8 cellular contexts compared by ENCODE assay signal in genomic region chr6:89372506-89372901, GRCh38. TPM values are rescaled to one million over a fixed set of nuclear protein-coding genes. Genes with fewer than 3 reads are reported as not detected.
DNase-seq lines count a peak whose midpoint lies in the region; ATAC-seq and TF ChIP-seq lines count a peak whose summit lies in the region.

No MANE protein-coding gene starts in this region.

- H3K36me3 Mint-ChIP-seq in activated T-helper 1 cell treated with anti-CD3 and anti-CD28 coated beads, Interleukin-12 subunit alpha, Interleukin-12 subunit beta, Interleukin-2, Interleukin-4 antibody, amounts not matched to agents 30 ng/mL and 10 ng/mL and 1 ng/mL, durations not matched to agents 14 hours and 24 hours and 36 hours (ENCODE audit: low read depth) = peaks cover 4% of the 10 kb centered on the region

- CTCF ChIA-PET in PC-3 (lab: Charles Lee) = interaction anchor here (1.0 kb wide), 1 partner anchor 13 kb away, joined by 3 read pairs; no protein-coding TSS in a partner anchor

- no TSS peak for BruUV-seq in PC-3 (replicated peaks; lab: Mats Ljungman, UMichigan)

- H3K27ac Mint-ChIP-seq in activated T-helper 1 cell treated with anti-CD3 and anti-CD28 coated beads, Interleukin-12 subunit alpha, Interleukin-12 subunit beta, Interleukin-2, Interleukin-4 antibody, amounts not matched to agents 30 ng/mL and 10 ng/mL and 1 ng/mL, durations not matched to agents 14 hours and 24 hours and 36 hours = peak overlapping the region; percentile 59

- DNase-seq in activated T-helper 1 cell treated with anti-CD3 and anti-CD28 coated beads, Interleukin-12 subunit alpha, Interleukin-12 subunit beta, Interleukin-2, Interleukin-4 antibody, amounts not matched to agents 30 ng/mL and 10 ng/mL and 1 ng/mL, durations not matched to agents 14 hours and 24 hours and 36 hours (ENCODE audit: low spot score) = peak; percentile 37
- DNase-seq in foreskin melanocyte (no peak), PC-3 (no peak), dermis blood vessel endothelial cell (no peak)
- no peak for DNase-seq in stimulated activated CD4-positive, alpha-beta T cell treated with anti-CD3 and anti-CD28 coated beads, Interleukin-1b, Interleukin-23, amount 100 ng/mL, for 48 hours

- H3K4me3 ChIP-seq in PC-3 (ENCODE audit: low read length) = no peak overlapping the region

- intact Hi-C loops in activated T-helper 1 cell treated with anti-CD3 and anti-CD28 coated beads, Interleukin-12 subunit alpha, Interleukin-12 subunit beta, Interleukin-2, Interleukin-4 antibody, amounts not matched to agents 30 ng/mL and 10 ng/mL and 1 ng/mL, durations not matched to agents 14 hours and 24 hours and 36 hours (cut with micrococcal nuclease) = loop anchor here (1.0 to 10.0 kb wide), 8 partner anchors 12 to 1212 kb away; partner anchors contain the start of genes LYRM2, MAP3K7 and PNRC1
- intact Hi-C loops in PC-3 (cut with micrococcal nuclease) = loop anchor here (5.0 kb wide), 1 partner anchor 225 kb away; no protein-coding TSS in a partner anchor

- no peaks in the 10 kb centered on the region for H3K79me2 ChIP-seq in PC-3 (ENCODE audit: low read length)

- H3F3A ChIP-seq in PC-3 (ENCODE audit: low read length, unreplicated experiment) = no peaks in the 10 kb centered on the region

- H3K27me3 ChIP-seq in PC-3 (ENCODE audit: low read length) = no peaks in the 10 kb centered on the region

- H3K27me3 Mint-ChIP-seq in activated T-helper 1 cell treated with anti-CD3 and anti-CD28 coated beads, Interleukin-12 subunit alpha, Interleukin-12 subunit beta, Interleukin-2, Interleukin-4 antibody, amounts not matched to agents 30 ng/mL and 10 ng/mL and 1 ng/mL, durations not matched to agents 14 hours and 24 hours and 36 hours (ENCODE audit: insufficient read depth) = no peaks in the 10 kb centered on the region

- peak; percentile 40 for ATAC-seq in GM18498 (IDR thresholded peaks at IDR 0.05; ENCODE audit: unreplicated experiment)
- ATAC-seq in GM19351 (IDR thresholded peaks at IDR 0.05; ENCODE audit: unreplicated experiment) = peak; percentile 52
- ATAC-seq in HG03064 (IDR thresholded peaks at IDR 0.05; ENCODE audit: low read depth, unreplicated experiment) = peak; percentile 57
- ATAC-seq in PC-3 = no peak

- H3K9me2 ChIP-seq in PC-3 (replicated peaks; ENCODE audit: low read length) = no peaks in the 10 kb centered on the region

- peak overlapping the region; percentile 49 for H3K4me3 Mint-ChIP-seq in activated T-helper 1 cell treated with anti-CD3 and anti-CD28 coated beads, Interleukin-12 subunit alpha, Interleukin-12 subunit beta, Interleukin-2, Interleukin-4 antibody, amounts not matched to agents 30 ng/mL and 10 ng/mL and 1 ng/mL, durations not matched to agents 14 hours and 24 hours and 36 hours

- no peaks in the 10 kb centered on the region for H3K9me3 Mint-ChIP-seq in activated T-helper 1 cell treated with anti-CD3 and anti-CD28 coated beads, Interleukin-12 subunit alpha, Interleukin-12 subunit beta, Interleukin-2, Interleukin-4 antibody, amounts not matched to agents 30 ng/mL and 10 ng/mL and 1 ng/mL, durations not matched to agents 14 hours and 24 hours and 36 hours

- H3K9ac ChIP-seq in PC-3 (ENCODE audit: low read length) = no peak overlapping the region

- TF ChIP-seq CTCF in PC-3 (conservative IDR thresholded peaks at IDR 0.05; ENCODE audit: low read depth, low read length) = no peak

- H3K4me1 Mint-ChIP-seq in activated T-helper 1 cell treated with anti-CD3 and anti-CD28 coated beads, Interleukin-12 subunit alpha, Interleukin-12 subunit beta, Interleukin-2, Interleukin-4 antibody, amounts not matched to agents 30 ng/mL and 10 ng/mL and 1 ng/mL, durations not matched to agents 14 hours and 24 hours and 36 hours (ENCODE audit: low read depth) = peaks cover 46% of the 10 kb centered on the region

- H3K36me3 ChIP-seq in PC-3 (ENCODE audit: low read depth, low read length) = no peaks in the 10 kb centered on the region; the same call in 1 of the 2 replicates

- H2AFZ ChIP-seq in PC-3 (ENCODE audit: low read length) = no peak overlapping the region

- H4K20me1 ChIP-seq in PC-3 (ENCODE audit: low read length) = no peaks in the 10 kb centered on the region

- H3K4me1 ChIP-seq in PC-3 (ENCODE audit: insufficient read depth, low read length) = peaks cover 5% of the 10 kb centered on the region

- POLR2A ChIA-PET in PC-3 (lab: Charles Lee; ENCODE audit: unreplicated experiment) = no interaction called here

- no peak overlapping the region for H3K27ac ChIP-seq in PC-3 (ENCODE audit: low read length)

- no peak overlapping the region for H3K4me2 ChIP-seq in PC-3 (ENCODE audit: low read length)

- no peaks in the 10 kb centered on the region for H3K9me3 ChIP-seq in PC-3 (ENCODE audit: low read length)

RNA-seq across cellular contexts. Expression of gene UBE2J1, which starts 20.0 kb away (rescaled TPM):
- total RNA-seq in activated T-helper 1 cell treated with anti-CD3 and anti-CD28 coated beads, Interleukin-12 subunit alpha, Interleukin-12 subunit beta, Interleukin-2, Interleukin-4 antibody, amounts not matched to agents 30 ng/mL and 10 ng/mL and 1 ng/mL, durations not matched to agents 14 hours and 24 hours and 36 hours = 38.1 and 40.5 TPM in 2 replicates
- total RNA-seq in PC-3 (2014; rRNA removed) (22.4 and 23.2 TPM in 2 replicates), dermis blood vessel endothelial cell (48.2 and 65.5 TPM in 2 replicates)

RNA-seq across cellular contexts. Expression of gene RRAGD, which starts 39.6 kb away (rescaled TPM):
- total RNA-seq in activated T-helper 1 cell treated with anti-CD3 and anti-CD28 coated beads, Interleukin-12 subunit alpha, Interleukin-12 subunit beta, Interleukin-2, Interleukin-4 antibody, amounts not matched to agents 30 ng/mL and 10 ng/mL and 1 ng/mL, durations not matched to agents 14 hours and 24 hours and 36 hours = 7.8 and 10.1 TPM in 2 replicates
- 0.35 and 0.62 TPM in 2 replicates for total RNA-seq in PC-3 (2014; rRNA removed)
- 0.51 and 1.2 TPM in 2 replicates for total RNA-seq in dermis blood vessel endothelial cell

RNA-seq across cellular contexts. Expression of gene GABRR2, which starts 57.4 kb away (rescaled TPM):
- 0.88 and 1.0 TPM in 2 replicates for total RNA-seq in activated T-helper 1 cell treated with anti-CD3 and anti-CD28 coated beads, Interleukin-12 subunit alpha, Interleukin-12 subunit beta, Interleukin-2, Interleukin-4 antibody, amounts not matched to agents 30 ng/mL and 10 ng/mL and 1 ng/mL, durations not matched to agents 14 hours and 24 hours and 36 hours
- total RNA-seq in PC-3 (2014; rRNA removed) = 0.23 and 0.36 TPM in 2 replicates
- 0.14 and 0.51 TPM in 2 replicates for total RNA-seq in dermis blood vessel endothelial cell
